17 cellular contexts compared by ENCODE assay signal in the genomic region with DNA sequence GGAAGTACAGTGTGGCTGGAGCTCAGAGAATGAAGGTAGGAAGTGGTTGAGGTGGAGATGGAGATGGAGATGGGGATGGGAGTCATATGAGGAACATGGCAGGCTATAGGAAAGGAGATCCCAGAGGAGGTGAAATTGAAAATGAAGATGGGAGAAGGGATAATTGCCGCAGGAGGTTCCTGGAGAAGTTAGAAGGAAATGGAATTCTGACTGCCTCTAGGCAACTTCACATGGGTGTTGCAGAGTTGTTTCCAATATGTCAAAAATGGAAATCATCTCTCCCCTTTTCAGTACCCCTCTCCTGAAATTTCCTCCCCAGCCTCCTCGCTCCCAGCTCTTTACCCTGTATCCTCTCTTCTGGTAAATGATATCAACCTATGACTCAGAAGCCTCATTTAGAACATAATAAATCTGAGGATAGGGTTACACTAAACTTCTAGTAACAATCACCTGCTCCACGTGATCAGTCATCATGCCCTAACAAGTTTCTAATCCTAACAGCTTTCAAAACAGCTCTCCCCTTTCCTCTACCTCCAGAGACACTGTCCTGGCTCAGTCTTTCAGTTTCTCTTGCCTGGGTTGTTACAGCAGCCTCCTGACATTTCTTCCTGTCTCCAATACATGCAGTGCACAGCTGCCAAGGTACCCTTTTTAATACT.
A peak's percentile ranks its signal among the peaks of the same experiment; 100 is the strongest.
DNase-seq lines count a peak whose midpoint lies in the region; ATAC-seq and TF ChIP-seq lines count a peak whose summit lies in the region.
"Had no signal": no experiment of that assay in that cellular context is flagged by ENCODE, and none has a peak within 500 bp of the region (broad histone marks: within the 10 kb centered on the region; RNA-seq: fewer than 3 reads in every experiment).

No MANE protein-coding gene starts in this region.

- H3K9me3 ChIP-seq in breast epithelium (no peaks in the 10 kb centered on the region), fibroblast of lung (ENCODE audit: control insufficient read depth, insufficient read depth, low read depth, low read length) (no peaks in the 10 kb centered on the region), transverse colon (no peaks in the 10 kb centered on the region), spleen (no peaks in the 10 kb centered on the region)
- H3K9me3 ChIP-seq: heart left ventricle, left lung had no signal

- no peaks in the 10 kb centered on the region for H4K20me1 ChIP-seq in fibroblast of lung (ENCODE audit: control insufficient read depth, extremely low read depth, insufficient read depth, low read length)

- no peak overlapping the region for H2AFZ ChIP-seq in fibroblast of lung (ENCODE audit: low read length)
- H2AFZ ChIP-seq: neural progenitor cell had no signal

- H3K36me3 ChIP-seq in breast epithelium: no peaks in the 10 kb centered on the region
- no peaks in the 10 kb centered on the region for H3K36me3 ChIP-seq in fibroblast of lung (ENCODE audit: control insufficient read depth, insufficient read depth, low read length)
- H3K36me3 ChIP-seq in transverse colon: no peaks in the 10 kb centered on the region
- no peaks in the 10 kb centered on the region for H3K36me3 ChIP-seq in spleen
- H3K36me3 ChIP-seq: heart left ventricle, left lung, neural progenitor cell had no signal

- DNase-seq in MCF 10A (ENCODE audit: unreplicated experiment) (peak; percentile 84), breast epithelium (ENCODE audit: low spot score in 2 of 2) (no peak), NCI-H524 (lab: John Stamatoyannopoulos, UW) (peak; percentile 4 to 66), fibroblast of lung (ENCODE audit: low read depth in 2 of 2) (peak; percentile 53 to 68), transverse colon (no peak), spleen (no peak)
- DNase-seq: activated CD8-positive, alpha-beta T cell treated with anti-CD3 and anti-CD28 coated beads for 36 hours; dermis blood vessel endothelial cell; heart left ventricle; left lung; NCI-H2029 treated with DMSO at 0.1 percent for 48 hours; stimulated activated CD4-positive, alpha-beta T cell treated with anti-CD3 and anti-CD28 coated beads, Interleukin-15, amount 100 ng/mL, for 24 hours; T-helper 9 cell had no signal

- peaks cover 5% of the 10 kb centered on the region for H3K9me3 Mint-ChIP-seq in MCF 10A (ENCODE audit: unreplicated experiment)
- H3K9me3 Mint-ChIP-seq: activated CD8-positive, alpha-beta T cell treated with anti-CD3 and anti-CD28 coated beads for 36 hours; activated naive CD4-positive, alpha-beta T cell treated with anti-CD3 and anti-CD28 coated beads, Interleukin-2, amount 50 U/mL, for 24 hours had no signal

- no peaks in the 10 kb centered on the region for H3K36me3 Mint-ChIP-seq in MCF 10A (ENCODE audit: insufficient read depth, unreplicated experiment)
- H3K36me3 Mint-ChIP-seq: neural progenitor cell had no signal

- BruUV-seq in MCF 10A (replicated peaks; lab: Mats Ljungman, UMichigan): no TSS peak

- no peaks in the 10 kb centered on the region for H3K27me3 ChIP-seq in breast epithelium
- no peaks in the 10 kb centered on the region for H3K27me3 ChIP-seq in fibroblast of lung (ENCODE audit: control insufficient read depth, insufficient read depth, low read length)
- H3K27me3 ChIP-seq in transverse colon: no peaks in the 10 kb centered on the region
- H3K27me3 ChIP-seq in spleen (replicated peaks in 1 of 7): no peaks in the 10 kb centered on the region
- H3K27me3 ChIP-seq: heart left ventricle, left lung, neural progenitor cell had no signal

- TF ChIP-seq CTCF in MCF 10A (IDR thresholded peaks at IDR 0.05; ENCODE audit: unreplicated experiment) (no peak), breast epithelium (IDR thresholded peaks at IDR 0.05) (no peak), fibroblast of lung (conservative IDR thresholded peaks at IDR 0.05 in 1 of 2, IDR thresholded peaks at IDR 0.05 in 1 of 2; ENCODE audit: low read depth in 1 of 2, low read length in 2 of 2) (no peak), transverse colon (IDR thresholded peaks at IDR 0.05) (no peak), spleen (IDR thresholded peaks at IDR 0.05 in 8 of 11, conservative IDR thresholded peaks at IDR 0.05 in 3 of 11) (no peak)

- WGBS in transverse colon (ENCODE audit: low coverage in 1 of 2), 2 donors: 60% methylated on average over 3 of the region's 3 CpGs; no CpG with 5 or more reads in 1 of the 2 donors
- 77 to 93% (median 89%) methylated on average over 3 of the region's 3 CpGs for WGBS in spleen, 5 donors

- H3K27ac Mint-ChIP-seq in MCF 10A (ENCODE audit: low read depth, unreplicated experiment): no peak overlapping the region
- H3K27ac Mint-ChIP-seq: activated CD8-positive, alpha-beta T cell treated with anti-CD3 and anti-CD28 coated beads for 36 hours; activated naive CD4-positive, alpha-beta T cell treated with anti-CD3 and anti-CD28 coated beads, Interleukin-2, amount 50 U/mL, for 24 hours; neural progenitor cell had no signal

- TF ChIP-seq POLR2A in breast epithelium (IDR thresholded peaks at IDR 0.05) (no peak), transverse colon (IDR thresholded peaks at IDR 0.05) (no peak), spleen (IDR thresholded peaks at IDR 0.05) (no peak)

- POLR2A ChIA-PET in MCF 10A (lab: Yijun Ruan, JAX): interaction anchor here (0.6 to 2.2 kb wide), 11 partner anchors 8 to 968 kb away, joined by 3 to 12 read pairs (median 3); no protein-coding TSS in a partner anchor

- H3K4me1 ChIP-seq in breast epithelium: no peaks in the 10 kb centered on the region
- peaks cover 3% of the 10 kb centered on the region for H3K4me1 ChIP-seq in fibroblast of lung (ENCODE audit: control insufficient read depth, extremely low read depth, insufficient read depth, low read length)
- H3K4me1 ChIP-seq in transverse colon: peaks cover 0 to 4% (median 0%) of the 10 kb centered on the region in 4 donors
- H3K4me1 ChIP-seq in spleen: peaks cover 0 to 8% (median 0%) of the 10 kb centered on the region in 6 donors
- H3K4me1 ChIP-seq: left lung, neural progenitor cell had no signal

- H3K79me2 ChIP-seq in fibroblast of lung (ENCODE audit: control insufficient read depth, insufficient read depth, low read length): no peaks in the 10 kb centered on the region

- H3K9ac ChIP-seq in fibroblast of lung (ENCODE audit: insufficient read depth, low read length): no peak overlapping the region
- H3K9ac ChIP-seq: neural progenitor cell had no signal

- H3K27me3 Mint-ChIP-seq in MCF 10A (ENCODE audit: insufficient read depth, unreplicated experiment): no peaks in the 10 kb centered on the region
- H3K27me3 Mint-ChIP-seq: activated CD8-positive, alpha-beta T cell treated with anti-CD3 and anti-CD28 coated beads for 36 hours; activated naive CD4-positive, alpha-beta T cell treated with anti-CD3 and anti-CD28 coated beads, Interleukin-2, amount 50 U/mL, for 24 hours had no signal

- H3K4me3 ChIP-seq in breast epithelium (no peak overlapping the region), fibroblast of lung (replicated peaks in 1 of 4; ENCODE audit: control extremely low read depth in 1 of 4, insufficient read depth in 1 of 4, low read depth in 3 of 4, low read length in 4 of 4) (no peak overlapping the region), transverse colon (no peak overlapping the region), spleen (no peak overlapping the region)
- H3K4me3 ChIP-seq: heart left ventricle, left lung, neural progenitor cell had no signal

- intact Hi-C loops in MCF 10A (cut with micrococcal nuclease): no loop called here
- intact Hi-C loops in breast epithelium (cut with DNase I; ENCODE audit: low total_unique reads): no loop called here
- intact Hi-C loops in transverse colon (cut with DNase I; ENCODE audit: low total_unique reads): no loop called here
- intact Hi-C loops in spleen (cut with DNase I; ENCODE audit: low total_unique reads): no loop called here

- in situ Hi-C loops in transverse colon (cut with MboI; ENCODE audit: low pct_ligation_motif_present in 1 of 4, low pct_unique_long_range_greater_than_20kb in 1 of 4, low sequenced_read_pairs in 3 of 4): no loop called here

- no peaks in the 10 kb centered on the region for H3K4me1 Mint-ChIP-seq in MCF 10A (ENCODE audit: insufficient read depth, unreplicated experiment)
- H3K4me1 Mint-ChIP-seq: activated naive CD4-positive, alpha-beta T cell treated with anti-CD3 and anti-CD28 coated beads, Interleukin-2, amount 50 U/mL, for 24 hours; neural progenitor cell had no signal

- H3K27ac ChIP-seq in breast epithelium (no peak overlapping the region), fibroblast of lung (ENCODE audit: insufficient read depth, low read length) (no peak overlapping the region), transverse colon (peak overlapping the region in 3 of 4 donors; percentile 17 to 38 (median 19)), spleen (no peak overlapping the region)
- H3K27ac ChIP-seq: heart left ventricle, left lung, neural progenitor cell had no signal

- H3K4me2 ChIP-seq in fibroblast of lung (ENCODE audit: extremely low read depth, insufficient read depth, low read length): no peak overlapping the region
- H3K4me2 ChIP-seq: neural progenitor cell had no signal

- no peak overlapping the region for H3K4me3 Mint-ChIP-seq in MCF 10A (ENCODE audit: unreplicated experiment)
- H3K4me3 Mint-ChIP-seq: activated CD8-positive, alpha-beta T cell treated with anti-CD3 and anti-CD28 coated beads for 36 hours; activated naive CD4-positive, alpha-beta T cell treated with anti-CD3 and anti-CD28 coated beads, Interleukin-2, amount 50 U/mL, for 24 hours; neural progenitor cell had no signal

- TF ChIP-seq EP300 in transverse colon (IDR thresholded peaks at IDR 0.05; ENCODE audit: low read depth): no peak

- ATAC-seq in HG02852 (IDR thresholded peaks at IDR 0.05; ENCODE audit: unreplicated experiment) (no peak), HG03565 (IDR thresholded peaks at IDR 0.05; ENCODE audit: unreplicated experiment) (no peak)
- ATAC-seq: left lung had no signal

- CTCF ChIA-PET in MCF 10A (lab: Yijun Ruan, JAX): interaction anchor here (0.6 to 1.2 kb wide), 2 partner anchors 20 to 48 kb away, joined by 3 to 6 read pairs; no protein-coding TSS in a partner anchor

Comparison
In these comparisons a context has a peak if more than half of its experiments do, and no peak if none do; other contexts are left out.
1. DNase-seq: peak in MCF 10A (single experiment), NCI-H524 (2 of 2) and fibroblast of lung (2 of 2); none in breast epithelium (0 of 2), transverse colon (single experiment) and spleen (single experiment).
2. H3K27ac ChIP-seq: peak in transverse colon (3 of 4); none in breast epithelium (0 of 2), fibroblast of lung (single experiment) and spleen (0 of 8).